ENCODE assay signal across 8 cellular contexts in genomic region chr3:138434875-138435772, GRCh38. TPM values are rescaled to one million over a fixed set of nuclear protein-coding genes. Genes with fewer than 3 reads are reported as not detected.
DNase-seq lines count a peak whose midpoint lies in the region; ATAC-seq lines count a peak whose summit lies in the region.

No MANE protein-coding gene starts in this region.

- H3K4me1 Mint-ChIP-seq in activated T-helper 1 cell treated with anti-CD3 and anti-CD28 coated beads, Interleukin-12 subunit alpha, Interleukin-12 subunit beta, Interleukin-2, Interleukin-4 antibody, amounts not matched to agents 30 ng/mL and 10 ng/mL and 1 ng/mL, durations not matched to agents 14 hours and 24 hours and 36 hours (ENCODE audit: low read depth), result peaks cover 5% of the 10 kb centered on the region

- H3K36me3 Mint-ChIP-seq in activated T-helper 1 cell treated with anti-CD3 and anti-CD28 coated beads, Interleukin-12 subunit alpha, Interleukin-12 subunit beta, Interleukin-2, Interleukin-4 antibody, amounts not matched to agents 30 ng/mL and 10 ng/mL and 1 ng/mL, durations not matched to agents 14 hours and 24 hours and 36 hours (ENCODE audit: low read depth), result no peaks in the 10 kb centered on the region

- H3K4me3 Mint-ChIP-seq in activated T-helper 1 cell treated with anti-CD3 and anti-CD28 coated beads, Interleukin-12 subunit alpha, Interleukin-12 subunit beta, Interleukin-2, Interleukin-4 antibody, amounts not matched to agents 30 ng/mL and 10 ng/mL and 1 ng/mL, durations not matched to agents 14 hours and 24 hours and 36 hours, result peak overlapping the region; percentile 60

- H3K27me3 Mint-ChIP-seq in activated T-helper 1 cell treated with anti-CD3 and anti-CD28 coated beads, Interleukin-12 subunit alpha, Interleukin-12 subunit beta, Interleukin-2, Interleukin-4 antibody, amounts not matched to agents 30 ng/mL and 10 ng/mL and 1 ng/mL, durations not matched to agents 14 hours and 24 hours and 36 hours (ENCODE audit: insufficient read depth), result peaks cover 53% of the 10 kb centered on the region

- intact Hi-C loops in activated T-helper 1 cell treated with anti-CD3 and anti-CD28 coated beads, Interleukin-12 subunit alpha, Interleukin-12 subunit beta, Interleukin-2, Interleukin-4 antibody, amounts not matched to agents 30 ng/mL and 10 ng/mL and 1 ng/mL, durations not matched to agents 14 hours and 24 hours and 36 hours (cut with micrococcal nuclease), result loop anchor here (5.0 kb wide), 1 partner anchor 248 kb away; the partner anchor contains the start of gene ARMC8

- H3K27ac Mint-ChIP-seq in activated T-helper 1 cell treated with anti-CD3 and anti-CD28 coated beads, Interleukin-12 subunit alpha, Interleukin-12 subunit beta, Interleukin-2, Interleukin-4 antibody, amounts not matched to agents 30 ng/mL and 10 ng/mL and 1 ng/mL, durations not matched to agents 14 hours and 24 hours and 36 hours, result no peak overlapping the region

- no peak for ATAC-seq in GM21381 (IDR thresholded peaks at IDR 0.05; ENCODE audit: unreplicated experiment)

- H3K4me3 ChIP-seq in iPS-11a (ENCODE audit: low read depth, low read length), result peak overlapping the region; percentile 34
- peak overlapping the region; percentile 50 for H3K4me3 ChIP-seq in skeletal muscle cell (ENCODE audit: low read depth, low read length)

- no peaks in the 10 kb centered on the region for H3K9me3 Mint-ChIP-seq in activated T-helper 1 cell treated with anti-CD3 and anti-CD28 coated beads, Interleukin-12 subunit alpha, Interleukin-12 subunit beta, Interleukin-2, Interleukin-4 antibody, amounts not matched to agents 30 ng/mL and 10 ng/mL and 1 ng/mL, durations not matched to agents 14 hours and 24 hours and 36 hours

- DNase-seq in activated CD4-positive, alpha-beta T cell treated with anti-CD3 and anti-CD28 coated beads for 48 hours, result peak; percentile 12
- no peak for DNase-seq in activated CD4-positive, alpha-beta T cell treated with anti-CD3 and anti-CD28 coated beads for 1 hour
- no peak for DNase-seq in activated T-helper 1 cell treated with anti-CD3 and anti-CD28 coated beads, Interleukin-12 subunit alpha, Interleukin-12 subunit beta, Interleukin-2, Interleukin-4 antibody, amounts not matched to agents 30 ng/mL and 10 ng/mL and 1 ng/mL, durations not matched to agents 14 hours and 24 hours and 36 hours (ENCODE audit: low spot score)
- DNase-seq in skeletal muscle cell (ENCODE audit: low read depth) (no peak), A172 (ENCODE audit: low spot score) (no peak), HuH-7.5 (ENCODE audit: low spot score) (no peak)

RNA-seq across cellular contexts. Expression of gene ESYT3, which starts 0.7 kb away (rescaled TPM):
- 0.34 and 0.44 TPM in 2 replicates for total RNA-seq in activated T-helper 1 cell treated with anti-CD3 and anti-CD28 coated beads, Interleukin-12 subunit alpha, Interleukin-12 subunit beta, Interleukin-2, Interleukin-4 antibody, amounts not matched to agents 30 ng/mL and 10 ng/mL and 1 ng/mL, durations not matched to agents 14 hours and 24 hours and 36 hours
- total RNA-seq in A172 (2014; rRNA removed; shearing (Covaris generic)), result 0.16 and 0.46 TPM in 2 replicates
